In genomic region chr4:112979881-112980421, GRCh38 we compare ENCODE assay signal across 18 cellular contexts.
"Had no signal": no experiment of that assay in that cellular context is flagged by ENCODE, and none has a peak within 500 bp of the region (broad histone marks: within the 10 kb centered on the region; RNA-seq: fewer than 3 reads in every experiment).

No MANE protein-coding gene starts in this region.

- H3K4me3 Mint-ChIP-seq: activated CD4-positive, alpha-beta memory T cell treated with anti-CD3 and anti-CD28 coated beads, Interleukin-2, amount 10 ng/mL, durations not matched to agents 7 days and 5 days; activated naive CD8-positive, alpha-beta T cell treated with anti-CD3 and anti-CD28 coated beads for 36 hours; activated T-helper 17 cell treated with anti-CD3 and anti-CD28 coated beads, Interleukin-2, amount 50 U/mL, for 72 hours; neural crest cell had no signal

- H3K36me3 ChIP-seq: esophagus squamous epithelium, stomach, thoracic aorta had no signal

- H3K27ac Mint-ChIP-seq: activated CD4-positive, alpha-beta memory T cell treated with anti-CD3 and anti-CD28 coated beads, Interleukin-2, amount 10 ng/mL, durations not matched to agents 7 days and 5 days; activated naive CD8-positive, alpha-beta T cell treated with anti-CD3 and anti-CD28 coated beads for 36 hours; activated T-helper 17 cell treated with anti-CD3 and anti-CD28 coated beads, Interleukin-2, amount 50 U/mL, for 72 hours had no signal

- H3K9me3 ChIP-seq: esophagus squamous epithelium, stomach, thoracic aorta had no signal

- H3K4me1 ChIP-seq: esophagus squamous epithelium, stomach had no signal

- FAIRE-seq: islet of Langerhans had no signal

- H3K9me3 Mint-ChIP-seq: activated CD4-positive, alpha-beta memory T cell treated with anti-CD3 and anti-CD28 coated beads, Interleukin-2, amount 10 ng/mL, durations not matched to agents 7 days and 5 days; activated naive CD8-positive, alpha-beta T cell treated with anti-CD3 and anti-CD28 coated beads for 36 hours; activated T-helper 17 cell treated with anti-CD3 and anti-CD28 coated beads, Interleukin-2, amount 50 U/mL, for 72 hours; neural crest cell had no signal

- H3K36me3 Mint-ChIP-seq: activated naive CD8-positive, alpha-beta T cell treated with anti-CD3 and anti-CD28 coated beads for 36 hours had no signal

- DNase-seq: activated CD4-positive, alpha-beta memory T cell treated with anti-CD3 and anti-CD28 coated beads, Interleukin-2, amount 10 ng/mL, durations not matched to agents 7 days and 5 days; activated CD4-positive, alpha-beta T cell treated with anti-CD3 and anti-CD28 coated beads for 4 hours; activated naive CD4-positive, alpha-beta T cell; activated naive CD8-positive, alpha-beta T cell treated with anti-CD3 and anti-CD28 coated beads for 36 hours; activated T-cell treated with anti-CD3 and anti-CD28 coated beads, Interleukin-2, amount 50 U/mL, for 1 hour; amniotic stem cell; effector memory CD4-positive, alpha-beta T cell; esophagus squamous epithelium; stimulated activated CD4-positive, alpha-beta T cell treated with anti-CD3 and anti-CD28 coated beads, Interleukin-4, amount 100 ng/mL, for 1 hour; stomach; T-helper 2 cell had no signal

- H3K27ac ChIP-seq: esophagus squamous epithelium, stomach, thoracic aorta had no signal

- H3K27me3 ChIP-seq: esophagus squamous epithelium, stomach had no signal

- H3K4me2 ChIP-seq: smooth muscle cell had no signal

- H3K4me1 Mint-ChIP-seq: activated CD4-positive, alpha-beta memory T cell treated with anti-CD3 and anti-CD28 coated beads, Interleukin-2, amount 10 ng/mL, durations not matched to agents 7 days and 5 days; activated naive CD8-positive, alpha-beta T cell treated with anti-CD3 and anti-CD28 coated beads for 36 hours; activated T-helper 17 cell treated with anti-CD3 and anti-CD28 coated beads, Interleukin-2, amount 50 U/mL, for 72 hours; neural crest cell had no signal

- H3K4me3 ChIP-seq: esophagus squamous epithelium, smooth muscle cell, stomach, thoracic aorta had no signal

- ATAC-seq: activated T-helper 17 cell treated with anti-CD3 and anti-CD28 coated beads, Interleukin-2, amount 50 U/mL, for 72 hours; left lobe of liver; sciatic nerve had no signal
